7 cellular contexts compared by ENCODE assay signal in the genomic region with DNA sequence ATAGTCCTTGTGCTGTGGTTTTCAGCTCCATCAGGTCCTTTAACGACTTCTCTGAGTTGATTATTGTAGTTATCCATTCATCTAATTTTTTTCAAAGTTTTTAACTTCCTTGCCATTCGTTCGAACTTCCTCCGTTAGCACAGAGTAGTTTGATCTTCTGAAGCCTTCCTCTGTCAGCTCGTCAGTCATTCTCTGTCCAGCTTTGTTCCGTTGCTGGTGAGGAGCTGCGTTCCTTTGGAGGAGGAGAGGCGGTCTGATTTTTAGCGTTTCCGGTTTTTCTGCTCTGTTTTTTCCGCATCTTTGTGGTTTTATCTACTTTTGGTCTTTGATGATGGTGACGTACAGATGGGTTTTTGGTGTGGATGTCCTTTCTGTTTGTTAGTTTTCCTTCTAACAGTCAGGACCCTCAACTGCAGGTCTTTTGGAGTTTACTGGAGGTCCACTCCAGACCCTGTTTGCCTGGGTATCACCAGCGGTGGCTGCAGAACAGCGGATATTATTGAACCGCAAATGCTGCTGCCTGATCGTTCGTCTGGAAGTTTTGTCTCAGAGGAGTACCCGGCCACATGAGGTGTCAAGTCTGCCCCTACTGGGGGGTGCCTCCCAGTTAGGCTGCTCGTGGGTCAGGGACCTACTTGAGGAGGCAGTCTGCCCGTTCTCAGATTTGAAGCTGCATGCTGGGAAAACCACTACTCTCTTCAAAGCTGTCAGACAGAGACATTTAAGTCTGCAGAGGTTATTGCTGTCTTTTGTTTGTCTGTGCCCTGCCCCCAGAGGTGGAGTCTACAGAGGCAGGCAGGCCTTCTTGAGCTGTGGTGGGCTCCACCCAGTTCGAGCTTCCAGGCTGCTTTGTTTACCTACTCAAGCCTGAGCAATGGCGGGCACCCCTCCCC.
A peak's percentile ranks its signal among the peaks of the same experiment; 100 is the strongest.
DNase-seq lines count a peak whose midpoint lies in the region; ATAC-seq lines count a peak whose summit lies in the region.
"Not testable (repeated sequence)": the region's sequence is repeated elsewhere in the genome, so short reads cannot be mapped to it uniquely, and the experiment has no call there.

No MANE protein-coding gene starts in this region.

- H3K27me3 Mint-ChIP-seq in CD4-positive, alpha-beta memory T cell; T-helper 17 cell; activated T-cell treated with anti-CD3 and anti-CD28 coated beads, Interleukin-2, amount 50 U/mL, for 72 hours (ENCODE audit: low read depth); activated naive CD4-positive, alpha-beta T cell treated with anti-CD3 and anti-CD28 coated beads, Interleukin-2, amount 10 ng/mL, durations not matched to agents 7 days and 5 days; central memory CD8-positive, alpha-beta T cell; naive thymus-derived CD8-positive, alpha-beta T cell: not testable (repeated sequence)

- DNase-seq in CD4-positive, alpha-beta memory T cell = peak; percentile 56 to 81 (median 71)
- DNase-seq in T-helper 17 cell = peak in 1 of 3 donors; percentile 42
- peak; percentile 38 for DNase-seq in activated CD4-positive, alpha-beta T cell treated with anti-CD3 and anti-CD28 coated beads, Interleukin-2, amount 50 U/mL, for 1 hour
- DNase-seq in activated T-cell treated with anti-CD3 and anti-CD28 coated beads, Interleukin-2, amount 50 U/mL, for 72 hours = not testable (repeated sequence)
- peak; percentile 30 for DNase-seq in activated naive CD4-positive, alpha-beta T cell treated with anti-CD3 and anti-CD28 coated beads, Interleukin-2, amount 10 ng/mL, durations not matched to agents 7 days and 5 days
- peak; percentile 46 to 72 for DNase-seq in central memory CD8-positive, alpha-beta T cell (ENCODE audit: low spot score in 2 of 2)
- peak in 3 of 10 donors; percentile 21 to 53 (median 47) for DNase-seq in naive thymus-derived CD8-positive, alpha-beta T cell

- intact Hi-C loops in CD4-positive, alpha-beta memory T cell (cut with micrococcal nuclease) = loop anchor here (2.0 kb wide), 3 partner anchors 46 to 74 kb away; no protein-coding TSS in a partner anchor

- peak overlapping the region; percentile 81 to 97 (median 94) for H3K27ac Mint-ChIP-seq in CD4-positive, alpha-beta memory T cell
- H3K27ac Mint-ChIP-seq in T-helper 17 cell = peak overlapping the region; percentile 78
- peak overlapping the region; percentile 89 for H3K27ac Mint-ChIP-seq in activated T-cell treated with anti-CD3 and anti-CD28 coated beads, Interleukin-2, amount 50 U/mL, for 72 hours
- H3K27ac Mint-ChIP-seq in activated naive CD4-positive, alpha-beta T cell treated with anti-CD3 and anti-CD28 coated beads, Interleukin-2, amount 10 ng/mL, durations not matched to agents 7 days and 5 days = peak overlapping the region; percentile 87
- H3K27ac Mint-ChIP-seq in central memory CD8-positive, alpha-beta T cell (ENCODE audit: low read depth) = peak overlapping the region; percentile 96
- peak overlapping the region; percentile 61 to 94 (median 85) for H3K27ac Mint-ChIP-seq in naive thymus-derived CD8-positive, alpha-beta T cell

- peak overlapping the region in 1 of 2 donors; percentile 28 for H3K4me3 ChIP-seq in CD4-positive, alpha-beta memory T cell (ENCODE audit: low read length in 2 of 2)

- peaks cover 65 to 100% (median 79%) of the 10 kb centered on the region in 4 donors for H3K4me1 Mint-ChIP-seq in CD4-positive, alpha-beta memory T cell
- peaks cover 51% of the 10 kb centered on the region for H3K4me1 Mint-ChIP-seq in T-helper 17 cell
- peaks cover 76% of the 10 kb centered on the region for H3K4me1 Mint-ChIP-seq in activated T-cell treated with anti-CD3 and anti-CD28 coated beads, Interleukin-2, amount 50 U/mL, for 72 hours (ENCODE audit: low read depth)
- peaks cover 71% of the 10 kb centered on the region for H3K4me1 Mint-ChIP-seq in activated naive CD4-positive, alpha-beta T cell treated with anti-CD3 and anti-CD28 coated beads, Interleukin-2, amount 10 ng/mL, durations not matched to agents 7 days and 5 days
- H3K4me1 Mint-ChIP-seq in central memory CD8-positive, alpha-beta T cell = peaks cover 71% of the 10 kb centered on the region
- peaks cover 27 to 88% (median 78%) of the 10 kb centered on the region in 4 donors for H3K4me1 Mint-ChIP-seq in naive thymus-derived CD8-positive, alpha-beta T cell

- H3K27me3 ChIP-seq in CD4-positive, alpha-beta memory T cell (ENCODE audit: insufficient read depth, low read length) = not testable (repeated sequence)

- peak; percentile 30 for ATAC-seq in T-helper 17 cell
- ATAC-seq in activated T-cell treated with anti-CD3 and anti-CD28 coated beads, Interleukin-2, amount 50 U/mL, for 72 hours (replicated peaks in 1 of 2) = not testable (repeated sequence)
- peak; percentile 30 for ATAC-seq in central memory CD8-positive, alpha-beta T cell (replicated peaks; ENCODE audit: extremely low read depth, poor library complexity, severe bottlenecking)
- ATAC-seq in naive thymus-derived CD8-positive, alpha-beta T cell = peak in 1 of 2 donors; percentile 30

- H3K27ac ChIP-seq in CD4-positive, alpha-beta memory T cell (ENCODE audit: low read depth, low read length) = peak overlapping the region; percentile 52

- peak overlapping the region; percentile 62 to 84 (median 78) for H3K4me3 Mint-ChIP-seq in CD4-positive, alpha-beta memory T cell
- H3K4me3 Mint-ChIP-seq in T-helper 17 cell = peak overlapping the region; percentile 77
- H3K4me3 Mint-ChIP-seq in activated T-cell treated with anti-CD3 and anti-CD28 coated beads, Interleukin-2, amount 50 U/mL, for 72 hours = peak overlapping the region; percentile 67 to 92
- H3K4me3 Mint-ChIP-seq in activated naive CD4-positive, alpha-beta T cell treated with anti-CD3 and anti-CD28 coated beads, Interleukin-2, amount 10 ng/mL, durations not matched to agents 7 days and 5 days = peak overlapping the region; percentile 55
- peak overlapping the region; percentile 79 for H3K4me3 Mint-ChIP-seq in central memory CD8-positive, alpha-beta T cell
- H3K4me3 Mint-ChIP-seq in naive thymus-derived CD8-positive, alpha-beta T cell = peak overlapping the region; percentile 7 to 73 (median 67)

- not testable (repeated sequence) for H3K9me3 ChIP-seq in CD4-positive, alpha-beta memory T cell (ENCODE audit: control insufficient read depth in 1 of 2, low read length in 2 of 2); T-helper 17 cell (ENCODE audit: control insufficient read depth, low read length, poor library complexity, severe bottlenecking)

- peaks cover 54 to 68% of the 10 kb centered on the region in 2 donors for H3K36me3 Mint-ChIP-seq in CD4-positive, alpha-beta memory T cell
- H3K36me3 Mint-ChIP-seq in T-helper 17 cell (ENCODE audit: low read depth) = not testable (repeated sequence)
- H3K36me3 Mint-ChIP-seq in activated T-cell treated with anti-CD3 and anti-CD28 coated beads, Interleukin-2, amount 50 U/mL, for 72 hours (ENCODE audit: insufficient read depth in 2 of 2) = peaks cover 26 to 78% of the 10 kb centered on the region in 2 donors
- peaks cover 75% of the 10 kb centered on the region for H3K36me3 Mint-ChIP-seq in activated naive CD4-positive, alpha-beta T cell treated with anti-CD3 and anti-CD28 coated beads, Interleukin-2, amount 10 ng/mL, durations not matched to agents 7 days and 5 days
- H3K36me3 Mint-ChIP-seq in central memory CD8-positive, alpha-beta T cell (ENCODE audit: insufficient read depth) = peaks cover 64% of the 10 kb centered on the region
- H3K36me3 Mint-ChIP-seq in naive thymus-derived CD8-positive, alpha-beta T cell = peaks cover 24 to 65% (median 63%) of the 10 kb centered on the region in 3 donors

- not testable (repeated sequence) for H3K36me3 ChIP-seq in CD4-positive, alpha-beta memory T cell (ENCODE audit: insufficient read depth, low read length)

- peaks cover 0 to 11% (median 3%) of the 10 kb centered on the region in 8 donors for H3K9me3 Mint-ChIP-seq in CD4-positive, alpha-beta memory T cell
- H3K9me3 Mint-ChIP-seq in activated T-cell treated with anti-CD3 and anti-CD28 coated beads, Interleukin-2, amount 50 U/mL, for 72 hours = peaks cover 2 to 13% of the 10 kb centered on the region in 2 donors
- H3K9me3 Mint-ChIP-seq in activated naive CD4-positive, alpha-beta T cell treated with anti-CD3 and anti-CD28 coated beads, Interleukin-2, amount 10 ng/mL, durations not matched to agents 7 days and 5 days = peaks cover 29% of the 10 kb centered on the region
- H3K9me3 Mint-ChIP-seq in central memory CD8-positive, alpha-beta T cell = not testable (repeated sequence)
- peaks cover 0 to 35% (median 15%) of the 10 kb centered on the region in 9 donors for H3K9me3 Mint-ChIP-seq in naive thymus-derived CD8-positive, alpha-beta T cell

- POLR2A ChIA-PET in CD4-positive, alpha-beta memory T cell (lab: Charles Lee; ENCODE audit: partially characterized antibody) = interaction anchor here (0.6 to 4.5 kb wide), 14 partner anchors 19 to 781 kb away, joined by 3 to 27 read pairs (median 5); partner anchors contain the start of gene CDC42SE2
- POLR2A ChIA-PET in naive thymus-derived CD8-positive, alpha-beta T cell (lab: Charles Lee) = interaction anchor here (0.6 to 1.7 kb wide), 2 partner anchors 24 to 196 kb away, joined by 3 to 4 read pairs; no protein-coding TSS in a partner anchor

- H3K4me1 ChIP-seq in CD4-positive, alpha-beta memory T cell (ENCODE audit: insufficient read depth, low read length) = peaks cover 54% of the 10 kb centered on the region

- CTCF ChIA-PET in CD4-positive, alpha-beta memory T cell (lab: Charles Lee; ENCODE audit: partially characterized antibody) = interaction anchor here (1.2 to 2.8 kb wide), 2 partner anchors 13 to 45 kb away, joined by 3 to 11 read pairs; no protein-coding TSS in a partner anchor
- CTCF ChIA-PET in activated naive CD4-positive, alpha-beta T cell treated with anti-CD3 and anti-CD28 coated beads, Interleukin-2, amount 10 ng/mL, durations not matched to agents 7 days and 5 days (lab: Charles Lee) = not testable (repeated sequence)
